ENCODE assay signal across 13 cellular contexts in the genomic region with DNA sequence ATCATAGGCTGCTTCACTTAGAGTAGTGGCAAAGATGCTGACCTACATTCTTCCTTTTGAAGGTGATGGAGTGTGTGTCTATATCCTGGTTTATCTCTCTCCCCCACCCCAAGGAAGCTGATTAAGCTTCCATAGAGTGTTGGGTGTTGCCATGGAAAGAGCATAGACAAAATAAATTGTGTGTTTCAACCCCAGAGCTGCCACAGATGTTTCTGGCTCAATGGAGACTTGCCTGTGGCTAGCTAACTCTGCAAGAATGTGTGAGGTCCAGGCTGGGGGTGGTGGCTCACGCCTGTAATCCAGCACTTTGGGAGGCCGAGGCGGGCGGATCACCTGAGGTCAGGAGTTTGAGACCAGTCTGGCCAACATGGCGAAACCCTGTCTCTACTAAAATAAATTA. TPM values are rescaled to one million over a fixed set of nuclear protein-coding genes. Genes with fewer than 3 reads are reported as not detected.
DNase-seq lines count a peak whose midpoint lies in the region; ATAC-seq and TF ChIP-seq lines count a peak whose summit lies in the region.
"Had no signal": no experiment of that assay in that cellular context is flagged by ENCODE, and none has a peak within 500 bp of the region (broad histone marks: within the 10 kb centered on the region; RNA-seq: fewer than 3 reads in every experiment).

No MANE protein-coding gene starts in this region.

- H3K9me3 ChIP-seq in SK-N-MC (ENCODE audit: low read depth, low read length) (no peaks in the 10 kb centered on the region), smooth muscle cell (replicated peaks; ENCODE audit: low read depth) (no peaks in the 10 kb centered on the region)
- H3K9me3 ChIP-seq: adrenal gland, tibial artery had no signal

- H3K4me3 ChIP-seq in SK-N-MC (no peak overlapping the region), smooth muscle cell (no peak overlapping the region)
- H3K4me3 ChIP-seq: adrenal gland, tibial artery had no signal

- TF ChIP-seq CTCF in smooth muscle cell (IDR thresholded peaks at IDR 0.05; ENCODE audit: borderline replicate concordance, insufficient read depth, poor library complexity, severe bottlenecking) = no peak

- DNase-seq in Daoy (ENCODE audit: low read depth) = peak; percentile 89
- DNase-seq in SK-N-MC (ENCODE audit: low read depth, low spot score) = no peak
- peak; percentile 93 for DNase-seq in glomerular visceral epithelial cell (ENCODE audit: extremely low spot score)
- DNase-seq in smooth muscle cell (lab: John Stamatoyannopoulos, UW; ENCODE audit: unreplicated experiment) = no peak
- DNase-seq in ecto neural progenitor cell (ENCODE audit: low spot score) = no peak
- no peak for DNase-seq in sciatic nerve (ENCODE audit: low spot score)
- DNase-seq: naive thymus-derived CD4-positive, alpha-beta T cell; NCI-H774; SW 1271; tibial artery had no signal

- H3K9ac ChIP-seq in SK-N-MC (ENCODE audit: insufficient read length) = no peak overlapping the region
- peak overlapping the region; percentile 30 for H3K9ac ChIP-seq in smooth muscle cell (ENCODE audit: low read depth)

- H3K79me2 ChIP-seq in smooth muscle cell (ENCODE audit: low read depth) = peaks cover 3% of the 10 kb centered on the region

- ATAC-seq in HG03565 (IDR thresholded peaks at IDR 0.05; ENCODE audit: unreplicated experiment) (no peak), HG02642 (IDR thresholded peaks at IDR 0.05; ENCODE audit: poor library complexity, unreplicated experiment) (no peak), sciatic nerve (no peak)
- ATAC-seq: naive thymus-derived CD4-positive, alpha-beta T cell had no signal

- H3K4me1 ChIP-seq in smooth muscle cell (ENCODE audit: low read depth) = peaks cover 35% of the 10 kb centered on the region

- peak overlapping the region; percentile 20 for H3K4me2 ChIP-seq in smooth muscle cell

- peaks cover 7% of the 10 kb centered on the region for H4K20me1 ChIP-seq in smooth muscle cell (ENCODE audit: low read depth)

- H3K27me3 ChIP-seq in smooth muscle cell (ENCODE audit: low read depth) = no peaks in the 10 kb centered on the region
- H3K27me3 ChIP-seq: adrenal gland, tibial artery had no signal

- WGBS in smooth muscle cell (ENCODE audit: low lambda C conversion rate) = 24% methylated on average over 5 of the region's 5 CpGs

- H2AFZ ChIP-seq in smooth muscle cell (ENCODE audit: low read depth) = no peak overlapping the region

- H3K36me3 ChIP-seq in SK-N-MC (ENCODE audit: insufficient read depth, low read length) (peaks cover 35% of the 10 kb centered on the region), smooth muscle cell (ENCODE audit: low read depth) (no peaks in the 10 kb centered on the region)
- H3K36me3 ChIP-seq: adrenal gland, tibial artery had no signal

- intact Hi-C loops in sciatic nerve (cut with DNase I) = loop anchor here (10.0 kb wide), 1 partner anchor 250 kb away; no protein-coding TSS in a partner anchor

- H3K27ac ChIP-seq in SK-N-MC (peak overlapping the region; percentile 83), smooth muscle cell (ENCODE audit: low read depth) (peak overlapping the region; percentile 90)
- H3K27ac ChIP-seq: tibial artery had no signal

- H3F3A ChIP-seq in smooth muscle cell (ENCODE audit: low read depth) = peaks cover 31% of the 10 kb centered on the region

RNA-seq across cellular contexts. Expression of a gene that starts 4.5 kb away (rescaled TPM):
- 15.6 and 19.9 TPM in 2 replicates for total RNA-seq in Daoy (2014; rRNA removed; shearing (Covaris generic))
- total RNA-seq in smooth muscle cell (13.6 and 22.5 TPM in 2 replicates), sciatic nerve (74.4 TPM)
- 21.6 and 22.1 TPM in 2 replicates for polyA plus RNA-seq in smooth muscle cell

RNA-seq across cellular contexts. Expression of a gene that starts 16.8 kb away (rescaled TPM):
- total RNA-seq in Daoy (2014; rRNA removed; shearing (Covaris generic)) = 124 and 145 TPM in 2 replicates
- total RNA-seq in smooth muscle cell = 10.4 and 15.1 TPM in 2 replicates
- polyA plus RNA-seq in smooth muscle cell = 5.2 and 5.5 TPM in 2 replicates
- total RNA-seq in sciatic nerve = 1.0 TPM

Comparison
In these comparisons a context has a peak if more than half of its experiments do, and no peak if none do; other contexts are left out.
1. DNase-seq: peak in Daoy (single experiment) and glomerular visceral epithelial cell (single experiment); none in SK-N-MC (single experiment), smooth muscle cell (single experiment), ecto neural progenitor cell (single experiment) and sciatic nerve (single experiment).